In the genomic region with DNA sequence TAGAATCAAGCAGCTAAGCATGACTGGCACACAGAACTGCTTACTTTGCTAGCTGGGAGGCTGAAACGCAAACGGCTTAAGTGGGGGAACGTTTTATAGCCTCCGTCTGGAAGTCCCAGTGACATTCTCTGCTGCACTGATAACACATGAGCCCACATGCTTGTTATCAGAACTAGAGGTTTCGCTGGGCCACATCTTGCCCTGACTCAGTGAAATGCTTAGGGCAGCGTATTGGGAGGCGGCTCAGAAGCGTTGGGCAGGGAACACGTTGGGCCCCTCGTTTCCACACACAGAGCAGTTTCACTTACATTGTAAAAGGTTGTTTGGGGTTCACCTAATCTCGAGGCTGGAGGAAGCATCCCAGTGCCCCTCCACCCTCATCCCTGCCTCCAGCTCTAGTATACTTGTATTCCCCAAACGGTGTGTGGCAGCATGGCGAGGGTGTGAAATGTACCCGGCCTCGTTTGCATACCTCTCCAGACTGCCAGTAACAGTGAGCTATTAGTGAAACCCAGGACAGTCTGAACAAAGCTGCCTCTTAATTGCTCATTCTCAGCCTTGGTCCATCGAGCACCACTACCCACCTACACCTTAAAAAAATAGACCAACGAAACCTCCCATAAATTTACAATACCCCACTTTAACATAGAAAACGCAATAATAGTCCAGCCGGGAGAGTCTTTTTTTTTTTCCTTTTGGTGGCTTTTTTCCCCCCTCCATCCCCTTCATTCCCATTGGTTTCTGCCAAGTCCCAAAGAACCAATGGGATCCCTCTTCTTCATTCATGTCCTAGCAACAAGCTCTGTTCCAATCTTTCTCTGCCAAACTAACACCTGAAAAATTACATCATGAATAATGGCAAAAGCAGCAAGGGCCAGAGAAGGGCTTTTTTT, we compare ENCODE assay signal across 12 cellular contexts.
DNase-seq lines count a peak whose midpoint lies in the region; ATAC-seq, FAIRE-seq and TF ChIP-seq lines count a peak whose summit lies in the region.
"Had no signal": no experiment of that assay in that cellular context is flagged by ENCODE, and none has a peak within 500 bp of the region (broad histone marks: within the 10 kb centered on the region; RNA-seq: fewer than 3 reads in every experiment).

No MANE protein-coding gene starts in this region.

- no peaks in the 10 kb centered on the region for H3K36me3 Mint-ChIP-seq in neural progenitor cell
- no peaks in the 10 kb centered on the region for H3K36me3 Mint-ChIP-seq in activated CD8-positive, alpha-beta memory T cell treated with anti-CD3 and anti-CD28 coated beads, Interleukin-2, amount 10 ng/mL, durations not matched to agents 7 days and 5 days

- no peak overlapping the region for H2AFZ ChIP-seq in neural progenitor cell (replicated peaks)

- no peaks in the 10 kb centered on the region for H3K79me2 ChIP-seq in neural progenitor cell (ENCODE audit: low read depth)

- 51 to 62% methylated on average over 19 of the region's 19 CpGs for WGBS in esophagus, 2 donors

- H3F3A ChIP-seq in neural progenitor cell (ENCODE audit: low read depth), result no peaks in the 10 kb centered on the region

- H3K9me3 Mint-ChIP-seq in neural progenitor cell, result peaks cover 3% of the 10 kb centered on the region
- H3K9me3 Mint-ChIP-seq in activated CD8-positive, alpha-beta memory T cell treated with anti-CD3 and anti-CD28 coated beads, Interleukin-2, amount 10 ng/mL, durations not matched to agents 7 days and 5 days (ENCODE audit: low read depth), result no peaks in the 10 kb centered on the region
- H3K9me3 Mint-ChIP-seq: HFFc6 had no signal

- H3K36me3 ChIP-seq in esophagus (ENCODE audit: control insufficient read depth in 2 of 2, insufficient read depth in 2 of 2, low read length in 1 of 2) (no peaks in the 10 kb centered on the region), neural progenitor cell (no peaks in the 10 kb centered on the region)
- H3K36me3 ChIP-seq: SJSA1 had no signal

- H3K27ac ChIP-seq in esophagus (ENCODE audit: low read depth in 2 of 2, low read length in 1 of 2) (peak overlapping the region; percentile 58 to 66), neural progenitor cell (no peak overlapping the region)
- H3K27ac ChIP-seq: SJSA1 had no signal

- TF ChIP-seq CTCF in neural progenitor cell (IDR thresholded peaks at IDR 0.05), result no peak

- no peak overlapping the region for H3K4me3 ChIP-seq in esophagus (ENCODE audit: low read depth in 1 of 2, low read length in 2 of 2)
- H3K4me3 ChIP-seq in neural progenitor cell, result no peak overlapping the region
- H3K4me3 ChIP-seq: SJSA1 had no signal

- peak; percentile 83 for FAIRE-seq in A204.1 (lab: Jason Lieb, UNC)

- no peak overlapping the region for H3K4me2 ChIP-seq in neural progenitor cell

- H3K9ac ChIP-seq in neural progenitor cell, result no peak overlapping the region

- H4K20me1 ChIP-seq in neural progenitor cell (ENCODE audit: low read depth), result no peaks in the 10 kb centered on the region

- ATAC-seq in activated CD8-positive, alpha-beta memory T cell treated with anti-CD3 and anti-CD28 coated beads, Interleukin-2, amount 10 ng/mL, durations not matched to agents 7 days and 5 days, result no peak

- CTCF ChIA-PET in activated CD8-positive, alpha-beta memory T cell treated with anti-CD3 and anti-CD28 coated beads, Interleukin-2, amount 10 ng/mL, durations not matched to agents 7 days and 5 days (lab: Charles Lee), result no interaction called here

- H3K4me1 ChIP-seq in esophagus (ENCODE audit: control insufficient read depth in 2 of 2, insufficient read depth in 2 of 2, low read length in 1 of 2), result peaks cover 0 to 2% of the 10 kb centered on the region in 2 donors
- H3K4me1 ChIP-seq in neural progenitor cell, result peaks cover 8% of the 10 kb centered on the region
- H3K4me1 ChIP-seq: SJSA1 had no signal

- peak; percentile 74 for DNase-seq in NCI-H2227 treated with DMSO at 0.1 percent for 48 hours (lab: John Stamatoyannopoulos, UW)
- DNase-seq in neural progenitor cell (ENCODE audit: low spot score), result no peak
- DNase-seq in activated T-cell treated with anti-CD3 and anti-CD28 coated beads, Interleukin-2, amount 50 U/mL, for 48 hours, result no peak
- DNase-seq in epidermal melanocyte (ENCODE audit: insufficient read length, low spot score), result no peak
- DNase-seq in activated CD8-positive, alpha-beta memory T cell treated with anti-CD3 and anti-CD28 coated beads, Interleukin-2, amount 10 ng/mL, durations not matched to agents 7 days and 5 days, result no peak
- no peak for DNase-seq in GM19238 (ENCODE audit: insufficient read length, low spot score)
- DNase-seq: HFFc6; stimulated activated naive CD4-positive, alpha-beta T cell treated with Interleukin-2 at 50 U/mL for 16 hours had no signal

- H3K27me3 ChIP-seq in esophagus (ENCODE audit: control insufficient read depth in 1 of 2, insufficient read depth in 2 of 2, low read length in 2 of 2) (no peaks in the 10 kb centered on the region), neural progenitor cell (no peaks in the 10 kb centered on the region)
- H3K27me3 ChIP-seq: SJSA1 had no signal

- peaks cover 26% of the 10 kb centered on the region for H3K4me1 Mint-ChIP-seq in neural progenitor cell
- no peaks in the 10 kb centered on the region for H3K4me1 Mint-ChIP-seq in activated CD8-positive, alpha-beta memory T cell treated with anti-CD3 and anti-CD28 coated beads, Interleukin-2, amount 10 ng/mL, durations not matched to agents 7 days and 5 days

- H3K4me3 Mint-ChIP-seq in neural progenitor cell, result no peak overlapping the region
- H3K4me3 Mint-ChIP-seq in activated CD8-positive, alpha-beta memory T cell treated with anti-CD3 and anti-CD28 coated beads, Interleukin-2, amount 10 ng/mL, durations not matched to agents 7 days and 5 days, result no peak overlapping the region
- H3K4me3 Mint-ChIP-seq: neural crest cell had no signal

- H3K27me3 Mint-ChIP-seq in neural progenitor cell (ENCODE audit: insufficient read depth, low read depth), result peaks cover under 1% of the 10 kb centered on the region
- no peaks in the 10 kb centered on the region for H3K27me3 Mint-ChIP-seq in activated CD8-positive, alpha-beta memory T cell treated with anti-CD3 and anti-CD28 coated beads, Interleukin-2, amount 10 ng/mL, durations not matched to agents 7 days and 5 days

- H3K9me3 ChIP-seq in esophagus (ENCODE audit: control insufficient read depth in 2 of 2, insufficient read depth in 1 of 2, low read depth in 1 of 2, low read length in 1 of 2), result no peaks in the 10 kb centered on the region
- no peaks in the 10 kb centered on the region for H3K9me3 ChIP-seq in neural progenitor cell (ENCODE audit: low read depth)
- H3K9me3 ChIP-seq: SJSA1 had no signal

- peak overlapping the region; percentile 58 for H3K27ac Mint-ChIP-seq in neural progenitor cell
- no peak overlapping the region for H3K27ac Mint-ChIP-seq in activated CD8-positive, alpha-beta memory T cell treated with anti-CD3 and anti-CD28 coated beads, Interleukin-2, amount 10 ng/mL, durations not matched to agents 7 days and 5 days
- H3K27ac Mint-ChIP-seq: HFFc6 had no signal
